18 cellular contexts compared by ENCODE assay signal in the genomic region with DNA sequence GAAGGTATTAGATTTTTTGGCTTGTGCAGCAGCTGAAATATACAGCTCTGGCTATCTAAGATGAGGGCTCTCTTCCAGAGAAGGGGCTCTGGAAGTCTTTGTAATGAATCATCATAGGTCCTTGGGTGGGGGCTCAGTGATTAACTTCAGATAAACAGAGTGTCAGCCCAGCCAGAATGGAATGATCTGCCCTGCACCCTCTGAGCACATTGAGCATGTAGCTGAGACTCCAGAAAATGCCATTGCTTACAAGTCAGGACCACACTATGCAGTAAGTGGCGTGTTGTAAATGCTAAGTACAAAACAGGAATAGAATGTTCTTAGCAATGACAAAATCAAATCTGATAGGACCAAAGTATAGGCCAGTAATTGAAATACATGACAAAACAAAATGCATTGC.
DNase-seq lines count a peak whose midpoint lies in the region; ATAC-seq and TF ChIP-seq lines count a peak whose summit lies in the region.
"Had no signal": no experiment of that assay in that cellular context is flagged by ENCODE, and none has a peak within 500 bp of the region (broad histone marks: within the 10 kb centered on the region; RNA-seq: fewer than 3 reads in every experiment).

No MANE protein-coding gene starts in this region.

- no peak for ATAC-seq in HG03135 (IDR thresholded peaks at IDR 0.05; ENCODE audit: unreplicated experiment)
- no peak for ATAC-seq in CD4-positive, alpha-beta T cell (ENCODE audit: poor library complexity)
- ATAC-seq: GM12878, HCT116 had no signal

- CTCF ChIA-PET in CD4-positive, alpha-beta T cell (lab: Charles Lee) = no interaction called here

- H3K27ac ChIP-seq in smooth muscle cell (ENCODE audit: low read depth) = no peak overlapping the region
- H3K27ac ChIP-seq in CD4-positive, alpha-beta T cell (ENCODE audit: low read depth, low read length) = no peak overlapping the region
- H3K27ac ChIP-seq: Peyer's patch had no signal

- no peaks in the 10 kb centered on the region for H3K4me1 ChIP-seq in smooth muscle cell (ENCODE audit: low read depth)
- H3K4me1 ChIP-seq: Peyer's patch had no signal

- no peak overlapping the region for H3K4me3 ChIP-seq in astrocyte of the spinal cord (ENCODE audit: low read depth, low read length)
- H3K4me3 ChIP-seq in smooth muscle cell = no peak overlapping the region
- H3K4me3 ChIP-seq: GM12878, Peyer's patch had no signal

- no peak overlapping the region for H3K4me3 Mint-ChIP-seq in CD4-positive, alpha-beta T cell
- H3K4me3 Mint-ChIP-seq: CD4-positive, CD25-positive, alpha-beta regulatory T cell; IgD-negative memory B cell had no signal

- H3K36me3 Mint-ChIP-seq in CD4-positive, alpha-beta T cell (ENCODE audit: low read depth) = no peaks in the 10 kb centered on the region
- H3K36me3 Mint-ChIP-seq: CD4-positive, CD25-positive, alpha-beta regulatory T cell; IgD-negative memory B cell had no signal

- H3K9ac ChIP-seq in smooth muscle cell (ENCODE audit: low read depth) = no peak overlapping the region

- H2AFZ ChIP-seq in smooth muscle cell (ENCODE audit: low read depth) = peak overlapping the region; percentile 24

- in situ Hi-C loops in astrocyte of the spinal cord (cut with HindIII; ENCODE audit: low sequenced_read_pairs) = no loop called here

- H3K27me3 ChIP-seq in smooth muscle cell (ENCODE audit: low read depth) = no peaks in the 10 kb centered on the region
- H3K27me3 ChIP-seq in CD4-positive, alpha-beta T cell (ENCODE audit: control insufficient read depth, insufficient read depth, low read length) = no peaks in the 10 kb centered on the region
- H3K27me3 ChIP-seq: Peyer's patch had no signal

- H3K4me1 Mint-ChIP-seq in CD4-positive, alpha-beta T cell (ENCODE audit: low read depth) = no peaks in the 10 kb centered on the region
- H3K4me1 Mint-ChIP-seq: CD4-positive, CD25-positive, alpha-beta regulatory T cell; IgD-negative memory B cell had no signal

- H3K79me2 ChIP-seq in smooth muscle cell (ENCODE audit: low read depth) = no peaks in the 10 kb centered on the region

- H3K4me2 ChIP-seq in smooth muscle cell = no peak overlapping the region

- TF ChIP-seq CTCF in astrocyte of the spinal cord (IDR thresholded peaks at IDR 0.05; ENCODE audit: low read depth, low read length) (no peak), smooth muscle cell (IDR thresholded peaks at IDR 0.05; ENCODE audit: borderline replicate concordance, insufficient read depth, poor library complexity, severe bottlenecking) (no peak)
- no peak for TF ChIP-seq CTCF in CD4-positive, alpha-beta T cell (IDR thresholded peaks at IDR 0.05)

- POLR2A ChIA-PET in CD4-positive, alpha-beta T cell (lab: Charles Lee) = no interaction called here

- 31% methylated on average over 1 of the region's 1 CpG for WGBS in smooth muscle cell (ENCODE audit: low lambda C conversion rate)

- no peaks in the 10 kb centered on the region for H3F3A ChIP-seq in smooth muscle cell (ENCODE audit: low read depth)

- no peaks in the 10 kb centered on the region for H3K36me3 ChIP-seq in smooth muscle cell (ENCODE audit: low read depth)
- H3K36me3 ChIP-seq: Peyer's patch had no signal

- H3K27me3 Mint-ChIP-seq in CD4-positive, alpha-beta T cell = no peaks in the 10 kb centered on the region
- H3K27me3 Mint-ChIP-seq: CD4-positive, CD25-positive, alpha-beta regulatory T cell; IgD-negative memory B cell had no signal

- intact Hi-C loops in CD4-positive, alpha-beta T cell (cut with DNase I, micrococcal nuclease) = no loop called here

- DNase-seq in HT1080 (ENCODE audit: low read depth) (peak; percentile 43), astrocyte of the spinal cord (ENCODE audit: low read depth, low spot score) (peak; percentile 36), islet precursor cell (peak; percentile 64), smooth muscle cell (lab: John Stamatoyannopoulos, UW; ENCODE audit: unreplicated experiment) (no peak)
- no peak for DNase-seq in CD4-positive, alpha-beta T cell
- DNase-seq in activated naive CD4-positive, alpha-beta T cell treated with Interleukin-2 at 50 U/mL for 16 hours = no peak
- DNase-seq: CD4-positive, CD25-positive, alpha-beta regulatory T cell; COR-L47; DMS79 treated with DMSO at 0.1 percent for 48 hours; NCI-H1694; NCI-H2081 treated with DMSO at 0.1 percent for 48 hours; NCI-H2171 treated with DMSO at 0.1 percent for 48 hours; NCI-H526; Peyer's patch had no signal

- no peaks in the 10 kb centered on the region for H3K9me3 ChIP-seq in smooth muscle cell (replicated peaks; ENCODE audit: low read depth)
- H3K9me3 ChIP-seq in CD4-positive, alpha-beta T cell (ENCODE audit: control insufficient read depth, low read length) = no peaks in the 10 kb centered on the region
- H3K9me3 ChIP-seq: Peyer's patch had no signal

- H3K9me3 Mint-ChIP-seq in CD4-positive, alpha-beta T cell = peaks cover 15% of the 10 kb centered on the region

- H4K20me1 ChIP-seq in smooth muscle cell (ENCODE audit: low read depth) = no peaks in the 10 kb centered on the region

- no peak overlapping the region for H3K27ac Mint-ChIP-seq in CD4-positive, alpha-beta T cell
- H3K27ac Mint-ChIP-seq: CD4-positive, CD25-positive, alpha-beta regulatory T cell; IgD-negative memory B cell had no signal

Comparison
In these comparisons a context has a peak if more than half of its experiments do, and no peak if none do; other contexts are left out.
1. DNase-seq: peak in HT1080 (single experiment), astrocyte of the spinal cord (single experiment) and islet precursor cell (single experiment); none in smooth muscle cell (single experiment), CD4-positive, alpha-beta T cell (0 of 10) and activated naive CD4-positive, alpha-beta T cell treated with Interleukin-2 at 50 U/mL for 16 hours (single experiment).